10 cellular contexts compared by ENCODE assay signal in the genomic region with DNA sequence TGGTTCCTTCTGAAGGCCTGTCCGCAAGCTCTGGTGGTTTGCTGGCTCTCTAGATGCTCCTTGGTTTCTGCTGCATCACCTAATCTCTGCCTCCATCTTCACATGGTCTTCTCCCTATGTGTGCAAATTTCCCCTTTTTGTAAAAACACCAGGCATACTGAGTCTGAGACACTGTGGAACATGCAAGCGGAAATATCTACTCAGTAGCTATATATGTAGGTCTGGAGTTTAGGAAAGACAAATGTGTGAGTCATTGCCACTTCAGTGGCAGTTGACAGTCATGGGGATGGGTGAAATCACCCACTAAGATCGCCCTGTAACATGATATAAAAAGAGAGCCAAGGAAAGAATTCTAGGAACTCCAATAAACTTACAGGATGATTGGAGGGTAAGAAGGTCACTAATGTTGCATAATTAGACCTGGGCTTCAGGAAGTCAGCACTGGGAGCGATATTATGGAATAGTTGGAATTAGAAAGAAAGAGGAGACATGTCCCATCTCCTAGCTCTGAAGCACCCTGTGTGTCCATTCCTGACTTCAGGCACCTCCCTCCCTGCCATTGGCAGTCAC. TPM values are rescaled to one million over a fixed set of nuclear protein-coding genes. Genes with fewer than 3 reads are reported as not detected.
DNase-seq lines count a peak whose midpoint lies in the region; ATAC-seq and TF ChIP-seq lines count a peak whose summit lies in the region.
"Had no signal": no experiment of that assay in that cellular context is flagged by ENCODE, and none has a peak within 500 bp of the region (broad histone marks: within the 10 kb centered on the region; RNA-seq: fewer than 3 reads in every experiment).

No MANE protein-coding gene starts in this region.

- H3K9me2 ChIP-seq in OCI-LY7 (ENCODE audit: insufficient read depth, low read length): no peaks in the 10 kb centered on the region

- ATAC-seq in activated T-helper 17 cell treated with anti-CD3 and anti-CD28 coated beads, Interleukin-2, amount 50 U/mL, for 72 hours (replicated peaks): peak; percentile 92

- H3K4me2 ChIP-seq in OCI-LY7 (ENCODE audit: low read length): no peak overlapping the region

- no peaks in the 10 kb centered on the region for H3K79me2 ChIP-seq in OCI-LY7 (ENCODE audit: insufficient read depth, low read depth, low read length)

- H4K20me1 ChIP-seq in OCI-LY7 (ENCODE audit: insufficient read depth, low read length): no peaks in the 10 kb centered on the region

- peak overlapping the region; percentile 59 for H3K27ac Mint-ChIP-seq in activated T-helper 17 cell treated with anti-CD3 and anti-CD28 coated beads, Interleukin-2, amount 50 U/mL, for 72 hours
- H3K27ac Mint-ChIP-seq in nephron progenitor cell: no peak overlapping the region
- H3K27ac Mint-ChIP-seq: dendritic cell treated with granulocyte-macrophage colony-stimulating factor and Interleukin-4, amounts not matched to agents 40 ng/mL and 50 ng/mL, for 4 days had no signal

- no peaks in the 10 kb centered on the region for H3K36me3 ChIP-seq in prostate gland
- no peaks in the 10 kb centered on the region for H3K36me3 ChIP-seq in OCI-LY7 (ENCODE audit: insufficient read depth, low read length)

- no peaks in the 10 kb centered on the region for H3K36me3 Mint-ChIP-seq in activated T-helper 17 cell treated with anti-CD3 and anti-CD28 coated beads, Interleukin-2, amount 50 U/mL, for 72 hours (ENCODE audit: low read depth)
- no peaks in the 10 kb centered on the region for H3K36me3 Mint-ChIP-seq in nephron progenitor cell (ENCODE audit: low read depth)

- peaks cover 24% of the 10 kb centered on the region for H3K4me1 Mint-ChIP-seq in activated T-helper 17 cell treated with anti-CD3 and anti-CD28 coated beads, Interleukin-2, amount 50 U/mL, for 72 hours
- H3K4me1 Mint-ChIP-seq in nephron progenitor cell: no peaks in the 10 kb centered on the region

- 60% methylated on average over 4 of the region's 4 CpGs for whole genome bisulfite sequencing in prostate gland

- no peak overlapping the region for H3K4me3 ChIP-seq in prostate gland
- H3K4me3 ChIP-seq in OCI-LY7 (ENCODE audit: low read depth, low read length, poor library complexity, severe bottlenecking): no peak overlapping the region

- no peaks in the 10 kb centered on the region for H3K9me3 Mint-ChIP-seq in activated T-helper 17 cell treated with anti-CD3 and anti-CD28 coated beads, Interleukin-2, amount 50 U/mL, for 72 hours
- H3K9me3 Mint-ChIP-seq in nephron progenitor cell: no peaks in the 10 kb centered on the region
- H3K9me3 Mint-ChIP-seq: dendritic cell treated with granulocyte-macrophage colony-stimulating factor and Interleukin-4, amounts not matched to agents 40 ng/mL and 50 ng/mL, for 4 days had no signal

- H2AFZ ChIP-seq in OCI-LY7 (ENCODE audit: low read length): no peak overlapping the region

- H3K4me1 ChIP-seq in prostate gland (replicated peaks): no peaks in the 10 kb centered on the region
- H3K4me1 ChIP-seq in OCI-LY7 (ENCODE audit: insufficient read depth, low read length, poor library complexity, severe bottlenecking): peaks cover 5% of the 10 kb centered on the region

- no peaks in the 10 kb centered on the region for H3K27me3 ChIP-seq in prostate gland (replicated peaks; ENCODE audit: insufficient read depth)

- H3K27ac ChIP-seq in prostate gland: no peak overlapping the region
- no peak overlapping the region for H3K27ac ChIP-seq in OCI-LY7 (ENCODE audit: low read depth, low read length, poor library complexity, severe bottlenecking)

- intact Hi-C loops in prostate gland (cut with DNase I) (no loop called here), OCI-LY7 (cut with micrococcal nuclease; ENCODE audit: unreplicated experiment) (no loop called here)

- H3K9me3 ChIP-seq in prostate gland (no peaks in the 10 kb centered on the region), OCI-LY7 (ENCODE audit: low read length) (no peaks in the 10 kb centered on the region)

- TF ChIP-seq CTCF in prostate gland (IDR thresholded peaks at IDR 0.05) (no peak), nephron progenitor cell (IDR thresholded peaks at IDR 0.05) (no peak), OCI-LY7 (conservative IDR thresholded peaks at IDR 0.05; ENCODE audit: low read length) (no peak)

- no peaks in the 10 kb centered on the region for H3K27me3 Mint-ChIP-seq in activated T-helper 17 cell treated with anti-CD3 and anti-CD28 coated beads, Interleukin-2, amount 50 U/mL, for 72 hours
- peaks cover 52% of the 10 kb centered on the region for H3K27me3 Mint-ChIP-seq in nephron progenitor cell (ENCODE audit: low read depth, poor library complexity)
- H3K27me3 Mint-ChIP-seq: dendritic cell treated with granulocyte-macrophage colony-stimulating factor and Interleukin-4, amounts not matched to agents 40 ng/mL and 50 ng/mL, for 4 days had no signal

- peak; percentile 92 for DNase-seq in EL
- peak; percentile 72 for DNase-seq in LoVo (ENCODE audit: low spot score)
- DNase-seq in myocyte (ENCODE audit: low read depth): peak; percentile 59
- DNase-seq in prostate gland (ENCODE audit: low spot score): no peak
- no peak for DNase-seq in NCI-H146 (lab: John Stamatoyannopoulos, UW)
- no peak for DNase-seq in nephron progenitor cell
- no peak for DNase-seq in OCI-LY7 (ENCODE audit: low spot score)
- DNase-seq: NCI-H82 had no signal

- peak overlapping the region; percentile 47 for H3K4me3 Mint-ChIP-seq in activated T-helper 17 cell treated with anti-CD3 and anti-CD28 coated beads, Interleukin-2, amount 50 U/mL, for 72 hours
- no peak overlapping the region for H3K4me3 Mint-ChIP-seq in nephron progenitor cell
- H3K4me3 Mint-ChIP-seq: dendritic cell treated with granulocyte-macrophage colony-stimulating factor and Interleukin-4, amounts not matched to agents 40 ng/mL and 50 ng/mL, for 4 days had no signal

- no peak for TF ChIP-seq POLR2A in prostate gland (IDR thresholded peaks at IDR 0.05)

- CTCF ChIA-PET in OCI-LY7 (lab: Charles Lee; ENCODE audit: unreplicated experiment): no interaction called here

- no TSS peak for BruUV-seq in OCI-LY7 (replicated peaks; lab: Mats Ljungman, UMichigan)

- POLR2A ChIA-PET in OCI-LY7 (lab: Charles Lee): interaction anchor here (1.5 kb wide), 1 partner anchor 10 kb away, joined by 4 read pairs; no protein-coding TSS in a partner anchor

RNA-seq across cellular contexts. Expression of a gene that starts 22.7 kb away (rescaled TPM):
- 10 to 100 TPM; 13.4 to 24.7 TPM for total RNA-seq in activated T-helper 17 cell treated with anti-CD3 and anti-CD28 coated beads, Interleukin-2, amount 50 U/mL, for 72 hours
- total RNA-seq in myocyte: 27.4 and 28.6 TPM in 2 replicates
- 14.5 TPM for polyA plus RNA-seq in myocyte (2012)
- total RNA-seq in prostate gland: 10 to 100 TPM; 17.0 to 22.8 TPM
- total RNA-seq in OCI-LY7 (2014; rRNA removed; shearing (Covaris generic)): 7.7 and 11.3 TPM in 2 replicates
- 24.9 and 29.8 TPM in 2 replicates for total RNA-seq in OCI-LY7 (2022)

RNA-seq across cellular contexts. Expression of a gene that starts 31.0 kb away (rescaled TPM):
- 100 to 1,000 TPM in 1 of 2 donors, 10 to 100 TPM in 1; 88.3 to 111 TPM for total RNA-seq in activated T-helper 17 cell treated with anti-CD3 and anti-CD28 coated beads, Interleukin-2, amount 50 U/mL, for 72 hours
- total RNA-seq in myocyte (20.3 and 24.2 TPM in 2 replicates), prostate gland (10 to 100 TPM; 38.6 to 50.5 TPM), OCI-LY7 (2022) (32.0 and 34.9 TPM in 2 replicates)
- polyA plus RNA-seq in myocyte (2012): 47.5 TPM
- total RNA-seq in OCI-LY7 (2014; rRNA removed; shearing (Covaris generic)): 18.6 and 18.9 TPM in 2 replicates

Comparison
In these comparisons a context has a peak if more than half of its experiments do, and no peak if none do; other contexts are left out.
1. DNase-seq: peak in EL (single experiment), LoVo (single experiment) and myocyte (single experiment); none in prostate gland (single experiment), NCI-H146 (single experiment), nephron progenitor cell (single experiment) and OCI-LY7 (single experiment).